ENCODE assay signal across 19 cellular contexts in the genomic region with DNA sequence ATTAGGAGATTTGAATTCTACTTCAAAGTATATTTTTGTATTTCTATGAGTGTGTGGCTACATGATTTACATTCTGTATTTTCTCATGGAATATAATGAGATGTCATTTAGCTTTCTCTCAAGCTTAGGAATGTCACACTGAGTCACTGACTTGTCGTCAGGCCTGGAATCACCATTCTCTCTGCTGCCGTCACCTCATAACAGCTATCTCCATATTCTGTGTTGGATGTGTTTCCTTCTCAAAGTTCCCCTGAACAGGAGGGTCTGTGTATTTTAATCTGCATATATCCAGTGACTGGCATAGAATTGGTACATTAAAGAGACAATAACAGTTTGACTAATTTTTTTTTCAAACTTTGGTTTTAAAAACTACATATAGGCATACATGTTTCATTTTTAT.
"Had no signal": no experiment of that assay in that cellular context is flagged by ENCODE, and none has a peak within 500 bp of the region (broad histone marks: within the 10 kb centered on the region; RNA-seq: fewer than 3 reads in every experiment).

No MANE protein-coding gene starts in this region.

- H3K4me1 ChIP-seq: body of pancreas, parathyroid adenoma, upper lobe of right lung had no signal

- DNase-seq: activated CD4-positive, alpha-beta T cell treated with anti-CD3 and anti-CD28 coated beads, Interleukin-2, amount 50 U/mL, for 4 hours; activated gamma-delta T cell treated with Interleukin-2 at 50 U/mL for 16 hours; activated T-cell treated with anti-CD3 and anti-CD28 coated beads for 4 hours; body of pancreas; erythroblast; foreskin melanocyte; head of caudate nucleus; mesenchymal stem cell; naive thymus-derived CD8-positive, alpha-beta T cell; stimulated activated CD4-positive, alpha-beta T cell treated with anti-CD3 and anti-CD28 coated beads, Interleukin-12 subunit alpha, Interleukin-12 subunit beta, amount 100 ng/mL, for 4 hours; stimulated activated CD4-positive, alpha-beta T cell treated with anti-CD3 and anti-CD28 coated beads, Interleukin-1b, Interleukin-23, amount 100 ng/mL, for 48 hours; stimulated activated CD8-positive, alpha-beta memory T cell treated with anti-CD3 and anti-CD28 coated beads, Interleukin-4, amount 100 ng/mL, for 48 hours; stimulated activated naive CD4-positive, alpha-beta T cell; SW 1271; T-helper 2 cell; upper lobe of right lung had no signal

- H3K79me2 ChIP-seq: parathyroid adenoma had no signal

- H3K27ac ChIP-seq: body of pancreas, coronary artery, parathyroid adenoma, upper lobe of right lung had no signal

- H3K9me3 ChIP-seq: body of pancreas, upper lobe of right lung had no signal

- ATAC-seq: body of pancreas; naive thymus-derived CD8-positive, alpha-beta T cell; upper lobe of right lung had no signal

- FAIRE-seq: endometrium had no signal

- H2AFZ ChIP-seq: parathyroid adenoma had no signal

- H3K4me3 ChIP-seq: body of pancreas, coronary artery, upper lobe of right lung had no signal

- H3K9ac ChIP-seq: parathyroid adenoma had no signal

- H3K27me3 ChIP-seq: body of pancreas, upper lobe of right lung had no signal
